In the genomic region with DNA sequence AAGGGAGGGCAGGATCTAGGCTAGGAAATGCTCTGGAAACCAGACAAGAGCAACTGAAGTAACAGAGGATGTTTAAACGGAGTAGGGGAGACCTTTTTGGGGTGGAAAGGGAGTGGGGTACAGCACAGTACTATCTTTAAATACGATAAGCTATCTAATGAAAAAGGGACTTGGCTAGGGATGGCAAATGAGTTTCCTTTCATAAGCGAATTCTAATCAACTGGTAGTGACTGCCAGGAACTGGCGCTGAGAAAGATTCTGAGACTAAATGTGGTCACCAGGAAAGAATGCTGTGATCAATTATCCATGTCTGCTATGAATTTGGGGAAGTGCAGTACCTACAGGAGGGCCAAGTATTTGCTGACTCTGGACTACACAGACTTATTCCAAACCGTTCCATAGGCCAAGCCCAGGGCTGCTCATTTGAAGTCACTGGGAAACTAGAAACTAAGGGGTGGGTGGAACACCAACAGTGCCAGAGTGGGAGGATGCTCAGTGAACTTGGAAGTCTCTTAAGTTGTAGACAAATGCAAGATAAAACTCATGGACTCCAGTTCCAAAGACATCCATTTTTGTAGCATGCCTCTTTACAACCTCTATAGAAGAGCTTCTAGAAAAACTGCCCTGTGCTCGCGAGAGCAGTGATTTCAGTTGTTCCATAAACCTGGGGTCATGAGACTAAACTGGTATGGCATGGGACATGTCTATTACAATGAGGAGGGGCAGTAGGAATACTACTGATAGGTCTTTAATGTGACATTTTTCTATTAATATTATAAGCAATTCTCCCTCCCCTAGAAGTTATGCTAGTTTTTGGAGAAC, we compare ENCODE assay signal across 14 cellular contexts. TPM values are rescaled to one million over a fixed set of nuclear protein-coding genes. Genes with fewer than 3 reads are reported as not detected.
DNase-seq lines count a peak whose midpoint lies in the region; ATAC-seq and TF ChIP-seq lines count a peak whose summit lies in the region.
"Had no signal": no experiment of that assay in that cellular context is flagged by ENCODE, and none has a peak within 500 bp of the region (broad histone marks: within the 10 kb centered on the region; RNA-seq: fewer than 3 reads in every experiment).

No MANE protein-coding gene starts in this region.

- in situ Hi-C loops in brain microvascular endothelial cell (cut with HindIII; ENCODE audit: low pct_ligation_motif_present, low sequenced_read_pairs): no loop called here

- H3K4me2 ChIP-seq in DND-41 (ENCODE audit: insufficient read depth, low read length) (peak overlapping the region; percentile 84), Karpas-422 (ENCODE audit: low read depth, low read length, poor library complexity, severe bottlenecking) (peak overlapping the region; percentile 95)

- DNase-seq in DND-41: no peak
- peak; percentile 57 for DNase-seq in Karpas-422
- no peak for DNase-seq in central memory CD8-positive, alpha-beta T cell (ENCODE audit: low spot score in 2 of 2)
- DNase-seq in nephron progenitor cell: no peak
- no peak for DNase-seq in SJCRH30
- no peak for DNase-seq in brain microvascular endothelial cell
- no peak for DNase-seq in omental fat pad (ENCODE audit: low spot score)
- DNase-seq: amniotic stem cell, foreskin keratinocyte, KG1, NCI-H524, T1000 had no signal

- peak overlapping the region; percentile 97 for H3K4me3 Mint-ChIP-seq in central memory CD8-positive, alpha-beta T cell
- peak overlapping the region; percentile 87 for H3K4me3 Mint-ChIP-seq in nephron progenitor cell

- peaks cover 27% of the 10 kb centered on the region for H3K36me3 Mint-ChIP-seq in central memory CD8-positive, alpha-beta T cell (ENCODE audit: insufficient read depth)
- H3K36me3 Mint-ChIP-seq in nephron progenitor cell (ENCODE audit: low read depth): peaks cover 52% of the 10 kb centered on the region

- H3K9me3 Mint-ChIP-seq in central memory CD8-positive, alpha-beta T cell: no peaks in the 10 kb centered on the region
- peaks cover 56% of the 10 kb centered on the region for H3K9me3 Mint-ChIP-seq in nephron progenitor cell

- ATAC-seq in DND-41 (ENCODE audit: insufficient read depth, low read depth) (no peak), esophagus mucosa (no peak), omental fat pad (ENCODE audit: low FRiP score) (no peak)
- ATAC-seq in central memory CD8-positive, alpha-beta T cell (replicated peaks; ENCODE audit: extremely low read depth, poor library complexity, severe bottlenecking): no peak
- ATAC-seq: foreskin keratinocyte had no signal

- H3K27me3 ChIP-seq in DND-41 (ENCODE audit: insufficient read depth, low read length, poor library complexity) (no peaks in the 10 kb centered on the region), Karpas-422 (ENCODE audit: low read length) (no peaks in the 10 kb centered on the region), SJCRH30 (no peaks in the 10 kb centered on the region), brain microvascular endothelial cell (replicated peaks) (no peaks in the 10 kb centered on the region)
- H3K27me3 ChIP-seq: foreskin keratinocyte, suprapubic skin had no signal

- peaks cover 37% of the 10 kb centered on the region for H3K4me1 ChIP-seq in DND-41 (ENCODE audit: insufficient read depth, low read length)
- H3K4me1 ChIP-seq in Karpas-422 (ENCODE audit: low read length): peaks cover 44% of the 10 kb centered on the region
- H3K4me1 ChIP-seq in SJCRH30: peaks cover 7% of the 10 kb centered on the region; the same call in 1 of the 2 replicates

- no peak for TF ChIP-seq CTCF in DND-41 (IDR thresholded peaks at IDR 0.05; ENCODE audit: borderline replicate concordance, extremely low read depth, low read length, poor library complexity, severe bottlenecking)
- no peak for TF ChIP-seq CTCF in nephron progenitor cell (IDR thresholded peaks at IDR 0.05)
- TF ChIP-seq CTCF in brain microvascular endothelial cell (IDR thresholded peaks at IDR 0.05; ENCODE audit: low read depth, low read length, missing control alignments): no peak
- no peak for TF ChIP-seq CTCF in omental fat pad (IDR thresholded peaks at IDR 0.05)

- H3K27ac ChIP-seq in DND-41 (ENCODE audit: low read length): no peak overlapping the region
- H3K27ac ChIP-seq in Karpas-422 (ENCODE audit: low read length): peak overlapping the region; percentile 100
- no peak overlapping the region for H3K27ac ChIP-seq in SJCRH30
- H3K27ac ChIP-seq in brain microvascular endothelial cell: no peak overlapping the region
- H3K27ac ChIP-seq: foreskin keratinocyte, suprapubic skin had no signal

- H3K9ac ChIP-seq in DND-41 (ENCODE audit: low read depth, low read length) (no peak overlapping the region), Karpas-422 (ENCODE audit: low read length) (peak overlapping the region; percentile 95)

- H3K36me3 ChIP-seq in DND-41 (ENCODE audit: insufficient read depth, low read length) (peaks cover 10% of the 10 kb centered on the region; the same call in 1 of the 2 replicates), Karpas-422 (ENCODE audit: insufficient read depth, low read length) (peaks cover 13% of the 10 kb centered on the region), SJCRH30 (peaks cover 10% of the 10 kb centered on the region), brain microvascular endothelial cell (replicated peaks) (no peaks in the 10 kb centered on the region)
- H3K36me3 ChIP-seq: suprapubic skin had no signal

- H3K27me3 Mint-ChIP-seq in central memory CD8-positive, alpha-beta T cell: no peaks in the 10 kb centered on the region
- H3K27me3 Mint-ChIP-seq in nephron progenitor cell (ENCODE audit: low read depth, poor library complexity): no peaks in the 10 kb centered on the region

- peaks cover 51% of the 10 kb centered on the region for H3K79me2 ChIP-seq in DND-41 (ENCODE audit: insufficient read depth, low read length)
- H3K79me2 ChIP-seq in Karpas-422 (ENCODE audit: low read length): peaks cover 76% of the 10 kb centered on the region

- no peaks in the 10 kb centered on the region for H3K9me2 ChIP-seq in Karpas-422 (replicated peaks; ENCODE audit: insufficient read depth, low read length)

- H3K4me1 Mint-ChIP-seq in central memory CD8-positive, alpha-beta T cell: peaks cover 33% of the 10 kb centered on the region
- peaks cover 38% of the 10 kb centered on the region for H3K4me1 Mint-ChIP-seq in nephron progenitor cell

- H3K27ac Mint-ChIP-seq in central memory CD8-positive, alpha-beta T cell (ENCODE audit: low read depth): peak overlapping the region; percentile 36
- H3K27ac Mint-ChIP-seq in nephron progenitor cell: no peak overlapping the region

- H3K4me3 ChIP-seq in DND-41 (ENCODE audit: low read depth in 1 of 2, low read length in 2 of 2) (no peak overlapping the region), Karpas-422 (ENCODE audit: low read length) (peak overlapping the region; percentile 96), SJCRH30 (no peak overlapping the region), brain microvascular endothelial cell (ENCODE audit: low read depth, low read length) (no peak overlapping the region)

- no peaks in the 10 kb centered on the region for H3K9me3 ChIP-seq in DND-41 (ENCODE audit: insufficient read depth, low read length, severe bottlenecking)
- H3K9me3 ChIP-seq in Karpas-422 (ENCODE audit: low read length): no peaks in the 10 kb centered on the region; the same call in 1 of the 2 replicates
- H3K9me3 ChIP-seq in SJCRH30 (replicated peaks): peaks cover 3% of the 10 kb centered on the region
- H3K9me3 ChIP-seq: suprapubic skin had no signal

- H4K20me1 ChIP-seq in DND-41 (ENCODE audit: insufficient read depth, low read length) (no peaks in the 10 kb centered on the region), Karpas-422 (ENCODE audit: insufficient read depth, low read depth, low read length) (no peaks in the 10 kb centered on the region)

- H2AFZ ChIP-seq in DND-41 (ENCODE audit: low read depth, low read length) (no peak overlapping the region), Karpas-422 (ENCODE audit: low read length) (no peak overlapping the region)

RNA-seq across cellular contexts. Expression of a gene that starts 2.0 kb away (rescaled TPM):
- total RNA-seq in Karpas-422 (2014; rRNA removed; shearing (Covaris generic); ENCODE audit: low replicate concordance): 29.5 and 60.5 TPM in 2 replicates
- total RNA-seq in SJCRH30 (2014; rRNA removed; shearing (Covaris generic)): 33.1 and 38.8 TPM in 2 replicates
- total RNA-seq in esophagus mucosa (15.0 TPM), omental fat pad (10 to 100 TPM in 1 of 4 donors, 1 to 10 TPM in 3; 6.6 to 13.1 (median 8.7) TPM)

RNA-seq across cellular contexts. Expression of a gene that starts 2.1 kb away (rescaled TPM):
- 68.4 and 76.3 TPM in 2 replicates for total RNA-seq in Karpas-422 (2014; rRNA removed; shearing (Covaris generic); ENCODE audit: low replicate concordance)
- total RNA-seq in SJCRH30 (2014; rRNA removed; shearing (Covaris generic)): 23.8 and 28.4 TPM in 2 replicates
- total RNA-seq in esophagus mucosa: 22.4 TPM
- total RNA-seq in omental fat pad: 10 to 100 TPM; 13.2 to 25.1 (median 17.1) TPM

RNA-seq across cellular contexts. Expression of a gene that starts 43.5 kb away (rescaled TPM):
- total RNA-seq in Karpas-422 (2014; rRNA removed; shearing (Covaris generic); ENCODE audit: low replicate concordance): 56.6 and 59.3 TPM in 2 replicates
- 34.4 and 35.5 TPM in 2 replicates for total RNA-seq in SJCRH30 (2014; rRNA removed; shearing (Covaris generic))
- total RNA-seq in esophagus mucosa: 21.3 TPM
- 10 to 100 TPM; 20.2 to 31.8 (median 29.8) TPM for total RNA-seq in omental fat pad
